In genomic region chr10:78416031-78416800, GRCh38 we compare ENCODE assay signal across 13 cellular contexts.
DNase-seq lines count a peak whose midpoint lies in the region; ATAC-seq and TF ChIP-seq lines count a peak whose summit lies in the region.
"Had no signal": no experiment of that assay in that cellular context is flagged by ENCODE, and none has a peak within 500 bp of the region (broad histone marks: within the 10 kb centered on the region; RNA-seq: fewer than 3 reads in every experiment).

No MANE protein-coding gene starts in this region.

- no peaks in the 10 kb centered on the region for H3K36me3 ChIP-seq in thoracic aorta
- H3K36me3 ChIP-seq in naive thymus-derived CD4-positive, alpha-beta T cell (ENCODE audit: control insufficient read depth in 2 of 3, insufficient read depth in 3 of 3, low read length in 3 of 3) = no peaks in the 10 kb centered on the region

- DNase-seq in NCI-H510A treated with DMSO at 0.1 percent for 48 hours (lab: John Stamatoyannopoulos, UW) (peak; percentile 79), NCI-H510A (lab: John Stamatoyannopoulos, UW) (no peak), T1000 (lab: John Stamatoyannopoulos, UW) (peak; percentile 49), foreskin fibroblast (peak; percentile 62 to 69), thoracic aorta (ENCODE audit: low spot score) (no peak), epidermal melanocyte (ENCODE audit: insufficient read length, low spot score) (no peak)
- no peak for DNase-seq in naive thymus-derived CD4-positive, alpha-beta T cell
- DNase-seq: 8988T, GF-D8, NCI-H2107, RPMI8226 had no signal

- intact Hi-C loops in naive thymus-derived CD4-positive, alpha-beta T cell (cut with micrococcal nuclease) = no loop called here

- peak overlapping the region in 1 of 2 donors; percentile 14 for H3K27ac ChIP-seq in thoracic aorta
- no peak overlapping the region for H3K27ac ChIP-seq in naive thymus-derived CD4-positive, alpha-beta T cell (ENCODE audit: low read depth, low read length)

- TF ChIP-seq CTCF in foreskin fibroblast (IDR thresholded peaks at IDR 0.05; ENCODE audit: low read depth, low read length) (no peak), thoracic aorta (IDR thresholded peaks at IDR 0.05) (no peak)

- H3K9me3 ChIP-seq in thoracic aorta = no peaks in the 10 kb centered on the region
- no peaks in the 10 kb centered on the region for H3K9me3 ChIP-seq in naive thymus-derived CD4-positive, alpha-beta T cell (ENCODE audit: control insufficient read depth in 2 of 3, low read length in 3 of 3)

- peak; percentile 26 for ATAC-seq in thoracic aorta (ENCODE audit: insufficient number of reproducible peaks, low FRiP score, low read depth)
- ATAC-seq in HG03139 (IDR thresholded peaks at IDR 0.05; ENCODE audit: unreplicated experiment) = no peak
- no peak for ATAC-seq in naive thymus-derived CD4-positive, alpha-beta T cell
- ATAC-seq: natural killer cell treated with Interleukin-12 subunit alpha and Interleukin-12 subunit beta and Interleukin-15 and Interleukin-18, amount 100 ng/mL, for 72 hours had no signal

- H3K4me3 ChIP-seq in foreskin fibroblast (ENCODE audit: low read depth in 1 of 2, low read length in 2 of 2) (no peak overlapping the region), thoracic aorta (no peak overlapping the region)
- no peak overlapping the region for H3K4me3 ChIP-seq in naive thymus-derived CD4-positive, alpha-beta T cell (ENCODE audit: low read length)

- H3K4me1 Mint-ChIP-seq in naive thymus-derived CD4-positive, alpha-beta T cell = peaks cover 0 to 10% (median 0%) of the 10 kb centered on the region in 7 donors

- POLR2A ChIA-PET in naive thymus-derived CD4-positive, alpha-beta T cell (lab: Charles Lee) = no interaction called here

- H3K4me1 ChIP-seq in thoracic aorta (ENCODE audit: control insufficient read depth in 1 of 2, low read depth in 2 of 2) = peaks cover 0 to 7% of the 10 kb centered on the region in 2 donors
- H3K4me1 ChIP-seq in naive thymus-derived CD4-positive, alpha-beta T cell (ENCODE audit: control insufficient read depth in 2 of 2, insufficient read depth in 2 of 2, low read length in 2 of 2) = no peaks in the 10 kb centered on the region

- H3K4me3 Mint-ChIP-seq in naive thymus-derived CD4-positive, alpha-beta T cell = no peak overlapping the region
- H3K4me3 Mint-ChIP-seq: natural killer cell treated with Interleukin-12 subunit alpha and Interleukin-12 subunit beta and Interleukin-15 and Interleukin-18, amount 100 ng/mL, for 72 hours had no signal

- peaks cover 0 to 2% (median 0%) of the 10 kb centered on the region in 11 donors for H3K9me3 Mint-ChIP-seq in naive thymus-derived CD4-positive, alpha-beta T cell
- H3K9me3 Mint-ChIP-seq: natural killer cell treated with Interleukin-12 subunit alpha and Interleukin-12 subunit beta and Interleukin-15 and Interleukin-18, amount 100 ng/mL, for 72 hours had no signal

- peaks cover 0 to 5% (median 3%) of the 10 kb centered on the region in 5 donors for H3K27me3 Mint-ChIP-seq in naive thymus-derived CD4-positive, alpha-beta T cell

- H3K27me3 ChIP-seq in thoracic aorta (replicated peaks; ENCODE audit: insufficient read depth) = no peaks in the 10 kb centered on the region
- H3K27me3 ChIP-seq in naive thymus-derived CD4-positive, alpha-beta T cell (ENCODE audit: control insufficient read depth in 2 of 2, insufficient read depth in 2 of 2, low read length in 2 of 2) = no peaks in the 10 kb centered on the region

- no peak overlapping the region for H3K27ac Mint-ChIP-seq in naive thymus-derived CD4-positive, alpha-beta T cell
- H3K27ac Mint-ChIP-seq: natural killer cell treated with Interleukin-12 subunit alpha and Interleukin-12 subunit beta and Interleukin-15 and Interleukin-18, amount 100 ng/mL, for 72 hours had no signal

- no peaks in the 10 kb centered on the region for H3K36me3 Mint-ChIP-seq in naive thymus-derived CD4-positive, alpha-beta T cell
- H3K36me3 Mint-ChIP-seq: natural killer cell treated with Interleukin-12 subunit alpha and Interleukin-12 subunit beta and Interleukin-15 and Interleukin-18, amount 100 ng/mL, for 72 hours had no signal

- CTCF ChIA-PET in naive thymus-derived CD4-positive, alpha-beta T cell (lab: Charles Lee) = no interaction called here

Comparison
In these comparisons a context has a peak if more than half of its experiments do, and no peak if none do; other contexts are left out.
1. DNase-seq: peak in NCI-H510A treated with DMSO at 0.1 percent for 48 hours (single experiment), T1000 (single experiment) and foreskin fibroblast (2 of 2); none in NCI-H510A (single experiment), thoracic aorta (single experiment), epidermal melanocyte (single experiment) and naive thymus-derived CD4-positive, alpha-beta T cell (0 of 9).